ENCODE assay signal across 15 cellular contexts in the genomic region with DNA sequence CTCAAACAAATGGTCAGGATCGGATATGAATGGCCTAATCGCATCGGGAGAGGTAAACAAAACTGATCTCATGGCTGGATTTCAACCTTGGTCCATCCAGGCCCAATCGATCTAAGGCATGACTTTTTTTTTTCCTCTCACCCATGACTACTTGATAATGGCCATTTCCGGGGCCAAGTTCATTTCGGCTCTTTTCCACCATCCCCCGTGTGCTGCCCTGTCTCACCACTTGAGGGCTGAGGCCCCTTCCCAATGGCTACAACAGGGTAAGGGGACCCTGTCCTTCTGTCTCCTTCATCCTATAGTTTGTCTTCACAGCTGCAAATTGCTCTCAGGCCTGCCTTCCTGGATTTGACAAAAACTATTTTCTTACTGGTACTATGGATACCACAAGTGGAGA. TPM values are rescaled to one million over a fixed set of nuclear protein-coding genes. Genes with fewer than 3 reads are reported as not detected.
DNase-seq lines count a peak whose midpoint lies in the region; ATAC-seq and TF ChIP-seq lines count a peak whose summit lies in the region.
"Had no signal": no experiment of that assay in that cellular context is flagged by ENCODE, and none has a peak within 500 bp of the region (broad histone marks: within the 10 kb centered on the region; RNA-seq: fewer than 3 reads in every experiment).

No MANE protein-coding gene starts in this region.

- POLR2A ChIA-PET in activated CD8-positive, alpha-beta T cell treated with anti-CD3 and anti-CD28 coated beads for 36 hours (lab: Charles Lee) = interaction anchor here (0.6 to 10.2 kb wide), 10 partner anchors 10 to 125 kb away, joined by 3 to 270 read pairs (median 10); a partner anchor contains a TSS
- POLR2A ChIA-PET in naive thymus-derived CD4-positive, alpha-beta T cell (lab: Charles Lee) = interaction anchor here (0.6 to 11.4 kb wide), 8 partner anchors 9 to 394 kb away, joined by 3 to 350 read pairs (median 8); a partner anchor contains a TSS
- POLR2A ChIA-PET in naive thymus-derived CD8-positive, alpha-beta T cell (lab: Charles Lee) = interaction anchor here (0.6 to 11.4 kb wide), 10 partner anchors 11 to 408 kb away, joined by 3 to 408 read pairs (median 6); no protein-coding TSS in a partner anchor

- no peak for TF ChIP-seq POLR2A in erythroblast (IDR thresholded peaks at IDR 0.05; ENCODE audit: low read length)

- H3K4me1 ChIP-seq in naive thymus-derived CD4-positive, alpha-beta T cell (ENCODE audit: control insufficient read depth in 2 of 2, insufficient read depth in 2 of 2, low read length in 2 of 2) = peaks cover 90 to 94% of the 10 kb centered on the region in 2 donors

- H3K27ac ChIP-seq in naive thymus-derived CD4-positive, alpha-beta T cell (ENCODE audit: low read depth, low read length) = peak overlapping the region; percentile 78
- H3K27ac ChIP-seq: neutrophil, thyroid gland had no signal

- no peaks in the 10 kb centered on the region for H3K36me3 ChIP-seq in naive thymus-derived CD4-positive, alpha-beta T cell (ENCODE audit: control insufficient read depth in 2 of 3, insufficient read depth in 3 of 3, low read length in 3 of 3)
- H3K36me3 ChIP-seq: neutrophil, thyroid gland had no signal

- H3K27me3 Mint-ChIP-seq in activated CD8-positive, alpha-beta T cell treated with anti-CD3 and anti-CD28 coated beads for 36 hours = no peaks in the 10 kb centered on the region
- H3K27me3 Mint-ChIP-seq in naive thymus-derived CD4-positive, alpha-beta T cell = no peaks in the 10 kb centered on the region
- H3K27me3 Mint-ChIP-seq in naive thymus-derived CD8-positive, alpha-beta T cell = no peaks in the 10 kb centered on the region

- peak; percentile 21 for DNase-seq in NCI-H82 (lab: John Stamatoyannopoulos, UW)
- DNase-seq in NCI-H82 treated with DMSO at 0.1 percent for 48 hours (lab: John Stamatoyannopoulos, UW; ENCODE audit: unreplicated experiment) = no peak
- peak; percentile 73 for DNase-seq in activated CD8-positive, alpha-beta T cell treated with anti-CD3 and anti-CD28 coated beads for 36 hours
- DNase-seq in naive thymus-derived CD4-positive, alpha-beta T cell = no peak
- DNase-seq in naive thymus-derived CD8-positive, alpha-beta T cell = no peak
- no peak for DNase-seq in erythroblast (lab: John Stamatoyannopoulos, UW)
- DNase-seq: activated T-cell treated with anti-CD3 and anti-CD28 coated beads for 4 hours; effector CD4-positive, alpha-beta T cell; NCI-H1417; small intestine; thyroid gland had no signal

- peak; percentile 45 for ATAC-seq in activated CD8-positive, alpha-beta T cell treated with anti-CD3 and anti-CD28 coated beads for 36 hours
- no peak for ATAC-seq in naive thymus-derived CD4-positive, alpha-beta T cell
- ATAC-seq in naive thymus-derived CD8-positive, alpha-beta T cell = no peak
- ATAC-seq in GM21526 (IDR thresholded peaks at IDR 0.05; ENCODE audit: low FRiP score, unreplicated experiment) = no peak
- ATAC-seq: Right ventricle myocardium inferior had no signal

- CTCF ChIA-PET in activated CD8-positive, alpha-beta T cell treated with anti-CD3 and anti-CD28 coated beads for 36 hours (lab: Charles Lee) = interaction anchor here (0.9 to 11.3 kb wide), 13 partner anchors 11 to 420 kb away, joined by 3 to 130 read pairs (median 7); no protein-coding TSS in a partner anchor
- CTCF ChIA-PET in naive thymus-derived CD4-positive, alpha-beta T cell (lab: Charles Lee) = interaction anchor here (0.8 kb wide), 1 partner anchor 68 kb away, joined by 3 read pairs; no protein-coding TSS in a partner anchor

- H3K4me3 Mint-ChIP-seq in activated CD8-positive, alpha-beta T cell treated with anti-CD3 and anti-CD28 coated beads for 36 hours = no peak overlapping the region
- H3K4me3 Mint-ChIP-seq in naive thymus-derived CD4-positive, alpha-beta T cell = no peak overlapping the region
- H3K4me3 Mint-ChIP-seq in naive thymus-derived CD8-positive, alpha-beta T cell = no peak overlapping the region

- peak; percentile 30 for TF ChIP-seq CTCF in GM12873 (IDR thresholded peaks at IDR 0.05; ENCODE audit: insufficient read depth, low read depth, low read length, missing control alignments)
- peak; percentile 67 for TF ChIP-seq CTCF in activated CD8-positive, alpha-beta T cell treated with anti-CD3 and anti-CD28 coated beads for 36 hours (IDR thresholded peaks at IDR 0.05)

- no peaks in the 10 kb centered on the region for H3K27me3 ChIP-seq in naive thymus-derived CD4-positive, alpha-beta T cell (ENCODE audit: control insufficient read depth in 2 of 2, insufficient read depth in 2 of 2, low read length in 2 of 2)
- H3K27me3 ChIP-seq: neutrophil, thyroid gland had no signal

- peaks cover 30% of the 10 kb centered on the region for H3K4me1 Mint-ChIP-seq in activated CD8-positive, alpha-beta T cell treated with anti-CD3 and anti-CD28 coated beads for 36 hours (ENCODE audit: low read depth)
- peaks cover 34 to 48% (median 41%) of the 10 kb centered on the region in 7 donors for H3K4me1 Mint-ChIP-seq in naive thymus-derived CD4-positive, alpha-beta T cell
- peaks cover 31 to 54% (median 40%) of the 10 kb centered on the region in 4 donors for H3K4me1 Mint-ChIP-seq in naive thymus-derived CD8-positive, alpha-beta T cell

- H3K4me3 ChIP-seq in naive thymus-derived CD4-positive, alpha-beta T cell (ENCODE audit: low read length) = peak overlapping the region; percentile 68
- H3K4me3 ChIP-seq: thyroid gland had no signal

- H3K9me3 Mint-ChIP-seq in activated CD8-positive, alpha-beta T cell treated with anti-CD3 and anti-CD28 coated beads for 36 hours = no peaks in the 10 kb centered on the region
- no peaks in the 10 kb centered on the region for H3K9me3 Mint-ChIP-seq in naive thymus-derived CD4-positive, alpha-beta T cell
- H3K9me3 Mint-ChIP-seq in naive thymus-derived CD8-positive, alpha-beta T cell = no peaks in the 10 kb centered on the region

- H3K36me3 Mint-ChIP-seq in activated CD8-positive, alpha-beta T cell treated with anti-CD3 and anti-CD28 coated beads for 36 hours (ENCODE audit: low read depth) = peaks cover 37% of the 10 kb centered on the region
- H3K36me3 Mint-ChIP-seq in naive thymus-derived CD4-positive, alpha-beta T cell = peaks cover 5 to 37% (median 16%) of the 10 kb centered on the region in 5 donors
- peaks cover 18 to 25% (median 21%) of the 10 kb centered on the region in 3 donors for H3K36me3 Mint-ChIP-seq in naive thymus-derived CD8-positive, alpha-beta T cell

- H3K27ac Mint-ChIP-seq in activated CD8-positive, alpha-beta T cell treated with anti-CD3 and anti-CD28 coated beads for 36 hours = no peak overlapping the region
- H3K27ac Mint-ChIP-seq in naive thymus-derived CD4-positive, alpha-beta T cell = no peak overlapping the region
- no peak overlapping the region for H3K27ac Mint-ChIP-seq in naive thymus-derived CD8-positive, alpha-beta T cell

- no peaks in the 10 kb centered on the region for H3K9me3 ChIP-seq in naive thymus-derived CD4-positive, alpha-beta T cell (ENCODE audit: control insufficient read depth in 2 of 3, low read length in 3 of 3)
- H3K9me3 ChIP-seq: neutrophil, thyroid gland had no signal

- intact Hi-C loops in activated CD8-positive, alpha-beta T cell treated with anti-CD3 and anti-CD28 coated beads for 36 hours (cut with micrococcal nuclease) = loop anchor here (2.0 kb wide), 1 partner anchor 15 kb away; no protein-coding TSS in a partner anchor
- intact Hi-C loops in naive thymus-derived CD4-positive, alpha-beta T cell (cut with micrococcal nuclease) = loop anchor here (2.0 kb wide), 2 partner anchors 13 to 17 kb away; no protein-coding TSS in a partner anchor

RNA-seq across cellular contexts. Expression of a gene that starts 26.7 kb away (rescaled TPM):
- total RNA-seq in activated CD8-positive, alpha-beta T cell treated with anti-CD3 and anti-CD28 coated beads for 36 hours = 10 to 100 TPM; 83.2 to 86.8 TPM
- total RNA-seq in naive thymus-derived CD4-positive, alpha-beta T cell = 100 to 1,000 TPM; 108 to 156 (median 145) TPM
- 100 to 1,000 TPM in 1 of 2 donors, 10 to 100 TPM in 1; 55.2 to 109 TPM for polyA plus RNA-seq in naive thymus-derived CD4-positive, alpha-beta T cell
- total RNA-seq in naive thymus-derived CD8-positive, alpha-beta T cell = 100 to 1,000 TPM; 202 TPM
- 100 to 1,000 TPM in 2 of 3 donors, 10 to 100 TPM in 1; 88.3 to 176 (median 133) TPM for polyA plus RNA-seq in naive thymus-derived CD8-positive, alpha-beta T cell

RNA-seq across cellular contexts. Expression of a gene that starts 32.7 kb away (rescaled TPM):
- total RNA-seq in activated CD8-positive, alpha-beta T cell treated with anti-CD3 and anti-CD28 coated beads for 36 hours = 1 to 10 TPM; 2.2 to 2.3 TPM
- total RNA-seq in naive thymus-derived CD4-positive, alpha-beta T cell = 10 to 100 TPM in 2 of 5 experiments, 1 to 10 TPM in 3; 6.4 to 12.8 (median 9.5) TPM
- polyA plus RNA-seq in naive thymus-derived CD4-positive, alpha-beta T cell = 1 to 10 TPM; 2.6 to 3.3 TPM
- 10 to 100 TPM; 11.8 to 14.2 TPM for total RNA-seq in naive thymus-derived CD8-positive, alpha-beta T cell
- polyA plus RNA-seq in naive thymus-derived CD8-positive, alpha-beta T cell = 1 to 10 TPM; 1.5 to 3.5 (median 2.8) TPM
- total RNA-seq: Right ventricle myocardium inferior had no signal

RNA-seq across cellular contexts. Expression of a gene that starts 34.0 kb away (rescaled TPM):
- total RNA-seq in activated CD8-positive, alpha-beta T cell treated with anti-CD3 and anti-CD28 coated beads for 36 hours = under 1 TPM; 0.34 TPM
- total RNA-seq in naive thymus-derived CD4-positive, alpha-beta T cell = under 1 TPM in 3 of 5 experiments, not detected in 2; 0.12 to 0.60 (median 0.30) TPM
- polyA plus RNA-seq in naive thymus-derived CD4-positive, alpha-beta T cell = under 1 TPM; 0.19 to 0.24 TPM
- total RNA-seq in naive thymus-derived CD8-positive, alpha-beta T cell = under 1 TPM; 0.26 to 0.36 TPM
- polyA plus RNA-seq in naive thymus-derived CD8-positive, alpha-beta T cell = under 1 TPM; 0.20 to 0.41 (median 0.38) TPM
- total RNA-seq: Right ventricle myocardium inferior had no signal

Comparison
In these comparisons a context has a peak if more than half of its experiments do, and no peak if none do; other contexts are left out.
1. DNase-seq: peak in NCI-H82 (single experiment) and activated CD8-positive, alpha-beta T cell treated with anti-CD3 and anti-CD28 coated beads for 36 hours (single experiment); none in NCI-H82 treated with DMSO at 0.1 percent for 48 hours (single experiment), naive thymus-derived CD4-positive, alpha-beta T cell (0 of 9), naive thymus-derived CD8-positive, alpha-beta T cell (0 of 10) and erythroblast (0 of 2).